ENCODE assay signal across 21 cellular contexts in the genomic region with DNA sequence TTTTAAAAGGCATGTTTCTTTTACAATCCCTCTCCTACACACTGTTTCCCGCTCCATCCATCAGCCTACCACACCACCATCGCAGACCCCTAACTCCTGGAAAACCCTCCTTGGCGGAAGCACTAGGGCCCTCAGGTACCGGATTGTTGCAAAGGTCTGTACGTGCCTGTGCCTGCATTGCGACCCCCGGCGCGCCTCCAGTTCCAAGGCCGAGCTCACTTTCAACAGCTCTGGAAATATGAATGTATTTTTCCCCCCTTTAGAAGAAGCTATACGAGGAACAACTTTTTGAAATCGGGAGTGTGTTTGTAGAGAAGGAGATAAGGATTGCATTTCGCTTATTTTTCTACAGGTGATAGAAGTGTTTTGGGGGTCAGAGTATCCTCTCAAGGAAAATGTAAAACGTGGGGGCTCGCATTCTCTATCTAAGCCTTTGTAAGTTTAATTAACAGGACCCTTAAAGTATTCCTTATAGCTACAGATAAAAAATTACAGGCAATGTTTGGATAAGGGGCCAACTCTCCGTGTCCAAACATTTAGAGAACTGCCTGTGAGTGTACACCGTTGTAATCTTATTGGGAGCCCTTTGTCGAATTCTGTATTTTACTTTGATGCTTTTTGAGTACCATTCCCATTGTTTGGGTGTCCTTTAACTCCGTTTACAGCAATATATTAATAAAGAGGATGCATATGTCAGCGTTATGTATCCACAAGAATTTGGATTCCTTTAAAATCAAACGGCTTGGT. TPM values are rescaled to one million over a fixed set of nuclear protein-coding genes. Genes with fewer than 3 reads are reported as not detected.
DNase-seq lines count a peak whose midpoint lies in the region; FAIRE-seq and TF ChIP-seq lines count a peak whose summit lies in the region.
"Had no signal": no experiment of that assay in that cellular context is flagged by ENCODE, and none has a peak within 500 bp of the region (broad histone marks: within the 10 kb centered on the region; RNA-seq: fewer than 3 reads in every experiment).

No MANE protein-coding gene starts in this region.

- TF ChIP-seq POLR2A in H1 (IDR thresholded peaks at IDR 0.05; ENCODE audit: control extremely low read depth in 1 of 2, low read depth in 2 of 2, low read length in 2 of 2): no peak
- no peak for TF ChIP-seq POLR2A in spleen (IDR thresholded peaks at IDR 0.05)

- H2BK5ac ChIP-seq in H1 (ENCODE audit: low read depth, low read length) (no peak overlapping the region), neuronal stem cell (ENCODE audit: low read length) (no peak overlapping the region)

- no peak for TF ChIP-seq CTCF in HFFc6 (IDR thresholded peaks at IDR 0.05)
- no peak for TF ChIP-seq CTCF in H1 (IDR thresholded peaks at IDR 0.05; ENCODE audit: control extremely low read depth in 1 of 3, insufficient read depth in 1 of 3, low read depth in 1 of 3, low read length in 3 of 3)
- no peak for TF ChIP-seq CTCF in neural crest cell (conservative IDR thresholded peaks at IDR 0.05)
- no peak for TF ChIP-seq CTCF in tibial artery (IDR thresholded peaks at IDR 0.05)
- no peak for TF ChIP-seq CTCF in spleen (IDR thresholded peaks at IDR 0.05 in 8 of 11, conservative IDR thresholded peaks at IDR 0.05 in 3 of 11)

- H3K4ac ChIP-seq in H1 (replicated peaks; ENCODE audit: insufficient read length, low read depth, low read length) (no peak overlapping the region), neuronal stem cell (ENCODE audit: low read length) (no peak overlapping the region)

- no peak overlapping the region for H2BK20ac ChIP-seq in H1 (ENCODE audit: low read length)

- no peak for TF ChIP-seq EP300 in H1 (IDR thresholded peaks at IDR 0.05; ENCODE audit: borderline replicate concordance in 1 of 2, low read depth in 2 of 2, low read length in 2 of 2)

- H3K4me3 Mint-ChIP-seq in HFFc6 (peak overlapping the region; percentile 41; the same call in 1 of the 2 replicates), neural crest cell (peak overlapping the region; percentile 67)
- H3K4me3 Mint-ChIP-seq: activated naive CD8-positive, alpha-beta T cell; activated T-cell treated with anti-CD3 and anti-CD28 coated beads, Interleukin-2, amount 50 U/mL, for 24 hours had no signal

- no peak overlapping the region for H4K5ac ChIP-seq in H1 (ENCODE audit: insufficient read length, low read depth, low read length)

- H3K4me1 ChIP-seq in H1 (replicated peaks in 1 of 4; ENCODE audit: control insufficient read depth in 3 of 4, insufficient read depth in 4 of 4, low read length in 3 of 4) (peaks cover 2 to 23% (median 10%) of the 10 kb centered on the region in 4 experiments; a peak in 6 of 7 replicates), tibial artery (peaks cover 0 to 69% (median 35%) of the 10 kb centered on the region in 4 donors), neuronal stem cell (ENCODE audit: control insufficient read depth in 2 of 2, insufficient read depth in 1 of 2, low read depth in 1 of 2, low read length in 2 of 2) (peaks cover under 1 to 5% of the 10 kb centered on the region in 2 donors), spleen (peaks cover 0 to 19% (median 6%) of the 10 kb centered on the region in 6 donors)

- intact Hi-C loops in tibial artery (cut with DNase I; ENCODE audit: low total_unique reads) (loop anchor here (5.0 to 10.0 kb wide), 4 partner anchors 98 to 602 kb away; no protein-coding TSS in a partner anchor), spleen (cut with DNase I; ENCODE audit: low total_unique reads) (no loop called here)

- H3K4me1 Mint-ChIP-seq in HFFc6 (ENCODE audit: low read depth) (peaks cover 87% of the 10 kb centered on the region), neural crest cell (peaks cover 42% of the 10 kb centered on the region)

- H4K8ac ChIP-seq in H1 (ENCODE audit: extremely low read depth, insufficient read depth, low read length) (no peak overlapping the region), neuronal stem cell (ENCODE audit: low read depth, low read length) (no peak overlapping the region)

- H3K27ac ChIP-seq in H1 (ENCODE audit: low read depth, low read length): no peak overlapping the region
- peak overlapping the region; percentile 95 to 99 for H3K27ac ChIP-seq in tibial artery
- H3K27ac ChIP-seq in neuronal stem cell (replicated peaks; ENCODE audit: low read length): no peak overlapping the region
- H3K27ac ChIP-seq in spleen: no peak overlapping the region

- H3K27ac Mint-ChIP-seq in HFFc6 (no peak overlapping the region), neural crest cell (ENCODE audit: unreplicated experiment) (no peak overlapping the region)
- H3K27ac Mint-ChIP-seq: activated naive CD8-positive, alpha-beta T cell; activated T-cell treated with anti-CD3 and anti-CD28 coated beads, Interleukin-2, amount 50 U/mL, for 24 hours had no signal

- no peak overlapping the region for H2BK12ac ChIP-seq in H1 (ENCODE audit: low read depth, low read length)
- H2BK12ac ChIP-seq in neuronal stem cell (ENCODE audit: low read length): no peak overlapping the region

- H3K23ac ChIP-seq in H1 (ENCODE audit: insufficient read length) (no peak overlapping the region), neuronal stem cell (ENCODE audit: low read depth, low read length, poor library complexity) (no peak overlapping the region)

- H3K9me3 Mint-ChIP-seq in HFFc6: peaks cover 66% of the 10 kb centered on the region
- no peaks in the 10 kb centered on the region for H3K9me3 Mint-ChIP-seq in neural crest cell
- H3K9me3 Mint-ChIP-seq: activated T-cell treated with anti-CD3 and anti-CD28 coated beads, Interleukin-2, amount 50 U/mL, for 24 hours had no signal

- FAIRE-seq in H1 (lab: Jason Lieb, UNC): no peak

- H4K91ac ChIP-seq in H1 (replicated peaks; ENCODE audit: insufficient read length, low read length) (no peak overlapping the region), neuronal stem cell (ENCODE audit: low read depth, low read length, poor library complexity) (no peak overlapping the region)

- H3K79me1 ChIP-seq in H1 (ENCODE audit: low read depth, low read length): no peaks in the 10 kb centered on the region
- no peaks in the 10 kb centered on the region for H3K79me1 ChIP-seq in neuronal stem cell (ENCODE audit: low read depth, low read length)

- H3K27me3 ChIP-seq in H1 (replicated peaks in 1 of 4; ENCODE audit: control insufficient read depth in 3 of 4, extremely low read depth in 1 of 4, insufficient read depth in 3 of 4, low read length in 3 of 4) (peaks cover 62 to 70% (median 69%) of the 10 kb centered on the region in 4 experiments), tibial artery (no peaks in the 10 kb centered on the region), neuronal stem cell (ENCODE audit: control insufficient read depth in 3 of 3, insufficient read depth in 3 of 3, low read depth in 1 of 3, low read length in 3 of 3) (peaks cover 28 to 95% (median 64%) of the 10 kb centered on the region in 3 experiments), spleen (replicated peaks in 1 of 7) (peaks cover 8 to 97% (median 67%) of the 10 kb centered on the region in 7 donors)

- peaks cover 3% of the 10 kb centered on the region; the same call in 1 of the 2 replicates for H3K23me2 ChIP-seq in H1 (ENCODE audit: low read depth, low read length)

- TF ChIP-seq RAD21 in H1 (IDR thresholded peaks at IDR 0.05 in 1 of 2, conservative IDR thresholded peaks at IDR 0.05 in 1 of 2; ENCODE audit: low read depth in 2 of 2, low read length in 2 of 2): no peak

- H3K27me3 Mint-ChIP-seq in HFFc6 (ENCODE audit: insufficient read depth): peaks cover 9% of the 10 kb centered on the region
- peaks cover 96% of the 10 kb centered on the region for H3K27me3 Mint-ChIP-seq in neural crest cell (ENCODE audit: low read depth)

- H3K9me3 ChIP-seq in H1 (ENCODE audit: insufficient read depth in 2 of 2, low read depth in 1 of 2, low read length in 1 of 2) (no peaks in the 10 kb centered on the region), tibial artery (no peaks in the 10 kb centered on the region), neuronal stem cell (replicated peaks in 1 of 2; ENCODE audit: control insufficient read depth in 2 of 2, insufficient read depth in 1 of 2, low read depth in 1 of 2, low read length in 2 of 2) (peaks cover 0 to 3% of the 10 kb centered on the region in 2 donors), spleen (no peaks in the 10 kb centered on the region)
- H3K9me3 ChIP-seq: heart right ventricle had no signal

- H3K36me3 ChIP-seq in H1 (ENCODE audit: control insufficient read depth in 2 of 4, insufficient read depth in 4 of 4, low read length in 3 of 4) (no peaks in the 10 kb centered on the region), tibial artery (no peaks in the 10 kb centered on the region), neuronal stem cell (replicated peaks in 1 of 2; ENCODE audit: control insufficient read depth in 2 of 2, insufficient read depth in 2 of 2, low read length in 2 of 2) (no peaks in the 10 kb centered on the region), spleen (no peaks in the 10 kb centered on the region)

- peak overlapping the region in 1 of 4 experiments; percentile 43; a peak in 1 of 8 replicates for H3K4me3 ChIP-seq in H1 (ENCODE audit: extremely low read depth in 1 of 4, insufficient read depth in 2 of 4, low read depth in 3 of 4, low read length in 4 of 4)
- H3K4me3 ChIP-seq in tibial artery: peak overlapping the region; percentile 79 to 90
- no peak overlapping the region for H3K4me3 ChIP-seq in neuronal stem cell (ENCODE audit: low read length in 2 of 2)
- no peak overlapping the region for H3K4me3 ChIP-seq in spleen
- H3K4me3 ChIP-seq: lung had no signal

- CTCF ChIA-PET in H1 (lab: Charles Lee; ENCODE audit: partially characterized antibody): interaction anchor here (0.8 to 3.6 kb wide), 9 partner anchors 8 to 1890 kb away, joined by 3 to 13 read pairs (median 4); no protein-coding TSS in a partner anchor

- H3K36me3 Mint-ChIP-seq in HFFc6 (ENCODE audit: low read depth) (peaks cover 95% of the 10 kb centered on the region), neural crest cell (ENCODE audit: low read depth) (peaks cover 6% of the 10 kb centered on the region)
- H3K36me3 Mint-ChIP-seq: activated naive CD8-positive, alpha-beta T cell had no signal

- WGBS in H1 (ENCODE audit: extremely low coverage in 1 of 2, insufficient coverage in 1 of 2, insufficient read length in 1 of 2, insufficient replicate concordance in 2 of 2, low coverage in 1 of 2, low lambda C conversion rate in 2 of 2, missing lambda C conversion rate in 1 of 2), 2 experiments: 18% methylated on average over 21 of the region's 21 CpGs; no CpG with 5 or more reads in 1 of the 2 experiments
- no CpG with 5 or more reads among the region's 21 CpGs for WGBS in neuronal stem cell (ENCODE audit: extremely low coverage in 2 of 2, insufficient read length in 2 of 2, insufficient replicate concordance in 1 of 2), 2 donors
- 16 to 34% (median 24%) methylated on average over 21 of the region's 21 CpGs for WGBS in spleen, 5 donors

- H3K56ac ChIP-seq in H1 (replicated peaks; ENCODE audit: insufficient read length, low read depth, low read length): no peak overlapping the region

- H3K9ac ChIP-seq in H1 (replicated peaks in 1 of 4; ENCODE audit: extremely low read depth in 1 of 4, low read depth in 3 of 4, low read length in 3 of 4) (no peak overlapping the region), neuronal stem cell (ENCODE audit: low read depth, low read length, poor library complexity) (no peak overlapping the region)

- H3K14ac ChIP-seq in H1 (ENCODE audit: insufficient read length) (no peak overlapping the region), neuronal stem cell (ENCODE audit: low read length) (no peak overlapping the region)

- no peak overlapping the region for H2BK120ac ChIP-seq in H1 (replicated peaks; ENCODE audit: low read depth, low read length)
- no peak overlapping the region for H2BK120ac ChIP-seq in neuronal stem cell (ENCODE audit: low read depth, low read length)

- H2AK5ac ChIP-seq in H1 (ENCODE audit: low read depth, low read length) (no peak overlapping the region), neuronal stem cell (ENCODE audit: low read depth, low read length) (no peak overlapping the region)

- no peaks in the 10 kb centered on the region for H3K79me2 ChIP-seq in H1 (ENCODE audit: control insufficient read depth in 1 of 2, insufficient read depth in 2 of 2, low read length in 2 of 2)

- H3K4me2 ChIP-seq in H1 (ENCODE audit: insufficient read depth in 1 of 2, low read depth in 2 of 2, low read length in 2 of 2): peak overlapping the region; percentile 34 to 57; a peak in 3 of 4 replicates
- no peak overlapping the region for H3K4me2 ChIP-seq in neuronal stem cell (ENCODE audit: insufficient read depth, low read length, poor library complexity, severe bottlenecking)

- H3K18ac ChIP-seq in H1 (ENCODE audit: extremely low read depth, low read length): no peak overlapping the region
- H3K18ac ChIP-seq in neuronal stem cell (ENCODE audit: low read length): no peak overlapping the region

- peaks cover 4 to 14% of the 10 kb centered on the region in 2 experiments for H4K20me1 ChIP-seq in H1 (replicated peaks in 1 of 2; ENCODE audit: control insufficient read depth in 1 of 2, insufficient read depth in 2 of 2, low read length in 2 of 2)

- POLR2A ChIA-PET in H1 (lab: Charles Lee; ENCODE audit: partially characterized antibody): interaction anchor here (2.1 kb wide), 1 partner anchor 9 kb away, joined by 9 read pairs; no protein-coding TSS in a partner anchor

- DNase-seq in HFFc6 (no peak), H1 (ENCODE audit: low read depth in 1 of 2, low spot score in 2 of 2) (no peak), neural crest cell (ENCODE audit: low read depth, low spot score) (no peak), tibial artery (no peak), NCI-H2029 treated with DMSO at 0.1 percent for 48 hours (lab: John Stamatoyannopoulos, UW) (no peak), neuronal stem cell (ENCODE audit: low spot score) (no peak), spleen (no peak)
- DNase-seq: activated CD4-positive, alpha-beta T cell treated with anti-CD3 and anti-CD28 coated beads, Interleukin-2, amount 50 U/mL, for 4 hours; activated T-cell treated with anti-CD3 and anti-CD28 coated beads, Interleukin-2, amount 50 U/mL, for 24 hours; Calu3; erythroblast; heart right ventricle; islet precursor cell; Kasumi-1; NCI-H1105; NCI-H69; SHP77; stimulated activated naive CD4-positive, alpha-beta T cell treated with Interleukin-2 at 50 U/mL for 16 hours had no signal

- H2BK15ac ChIP-seq in H1 (ENCODE audit: low read length): no peak overlapping the region
- no peak overlapping the region for H2BK15ac ChIP-seq in neuronal stem cell (ENCODE audit: low read length)

- H2AFZ ChIP-seq in H1 (ENCODE audit: low read length) (no peak overlapping the region), neuronal stem cell (ENCODE audit: low read length) (no peak overlapping the region)

RNA-seq across cellular contexts. Expression of a gene that starts 5.8 kb away (rescaled TPM):
- total RNA-seq in HFFc6 (2021; fragmentation: NEBNext Ultra II Directional; extraction: Animal tissue kit (Norgen Biotek cat#: 25700)): 100 to 1,000 TPM; 151 to 310 (median 270) TPM
- total RNA-seq in H1 (2021; fragmentation: NEBNext Ultra II Directional; extraction: Animal tissue kit (Norgen Biotek cat#: 25700)): not detected in 2 replicates
- polyA plus RNA-seq in H1 (2011; rRNA removed) (not detected in 2 replicates), spleen (1 to 10 TPM; 3.1 to 5.9 (median 4.6) TPM)
- polyA plus RNA-seq in H1 (2011; cell fraction: cytosol; rRNA removed): not detected
- polyA plus RNA-seq in H1 (2011; cell fraction: nucleus; rRNA removed): 0.10 TPM
- polyA plus RNA-seq in H1 (2012, experiment 1 of 2): 0.04 to 0.12 TPM (median 0.04 TPM) in 3 of 4 replicates, not detected in the other
- polyA plus RNA-seq in H1 (2012, experiment 2 of 2): not detected
- polyA plus RNA-seq in H1 (2013, experiment 1 of 2): 0.04 TPM
- 0.04 TPM for polyA plus RNA-seq in H1 (2013, experiment 2 of 2)
- 0.09 TPM in 1 of 2 replicates, not detected in the other for polyA minus RNA-seq in H1 (2011; rRNA and poly(A)+ RNA removed)
- polyA minus RNA-seq in H1 (2011; cell fraction: cytosol; rRNA and poly(A)+ RNA removed): not detected
- 0.30 TPM for polyA minus RNA-seq in H1 (2011; cell fraction: nucleus; rRNA and poly(A)+ RNA removed)
- total RNA-seq in neural crest cell (4.1 and 4.6 TPM in 2 replicates), spleen (1 to 10 TPM; 1.2 to 4.9 (median 3.0) TPM)
- not detected for polyA plus RNA-seq in neuronal stem cell (2013, experiment 1 of 2)
- polyA plus RNA-seq in neuronal stem cell (2013, experiment 2 of 2): not detected
- total RNA-seq: T-helper 1 cell treated with Interleukin-12 subunit alpha and Interleukin-12 subunit beta and Interleukin-4 antibody, amounts not matched to agents 30 ng/mL and 1 ng/mL, for 36 hours had no signal

Comparison
In these comparisons a context has a peak if more than half of its experiments do, and no peak if none do; other contexts are left out.
1. H3K27ac ChIP-seq: peak in tibial artery (2 of 2); none in H1 (single experiment), neuronal stem cell (single experiment) and spleen (0 of 8).
2. H3K4me3 ChIP-seq: peak in tibial artery (2 of 2); none in neuronal stem cell (0 of 2) and spleen (0 of 8).
3. RNA of a gene that starts 5.8 kb away (total RNA-seq): 151 to 310 TPM in HFFc6; 4.1 to 4.6 TPM in neural crest cell, 1.2 to 4.9 TPM in spleen and not detected in H1; every median in the first group is over 10 times any median in the second.